19 cellular contexts compared by ENCODE assay signal in the genomic region with DNA sequence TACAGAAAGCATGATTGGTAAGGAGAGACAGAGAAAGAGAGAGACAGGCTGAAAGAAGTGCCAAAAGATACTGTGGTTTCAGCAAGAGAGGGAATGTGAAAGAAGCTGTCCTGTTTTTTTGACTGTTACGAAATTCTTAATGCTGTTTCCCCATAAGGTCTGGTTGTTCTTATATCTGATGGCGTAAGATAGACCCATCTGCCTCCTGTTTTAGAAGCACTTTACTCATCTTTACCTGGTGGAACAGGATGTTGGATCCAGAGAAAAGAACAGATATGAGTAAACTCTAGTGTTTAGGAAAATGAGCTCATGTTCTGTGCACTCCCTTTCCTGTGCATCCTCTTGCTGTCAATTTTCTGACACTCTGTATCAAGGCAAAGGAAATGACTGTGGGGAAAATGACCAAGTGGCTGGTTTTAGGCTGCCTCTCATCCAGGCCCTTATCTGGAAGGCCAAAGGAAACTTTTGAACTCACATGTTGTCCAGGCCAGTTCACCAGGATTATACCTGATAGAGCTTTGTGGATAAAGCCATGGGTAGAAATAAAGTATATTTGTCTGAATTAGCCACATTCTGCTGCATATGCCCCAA.
"Had no signal": no experiment of that assay in that cellular context is flagged by ENCODE, and none has a peak within 500 bp of the region (broad histone marks: within the 10 kb centered on the region; RNA-seq: fewer than 3 reads in every experiment).

No MANE protein-coding gene starts in this region.

- H3K27ac ChIP-seq: adrenal gland, colonic mucosa, esophagus muscularis mucosa, right atrium auricular region, upper lobe of left lung, VCaP had no signal

- ATAC-seq: activated CD8-positive, alpha-beta memory T cell treated with anti-CD3 and anti-CD28 coated beads, Interleukin-2, amount 10 ng/mL, durations not matched to agents 7 days and 5 days; SK-N-SH treated with all-trans-retinoic acid at 6 μM for 48 hours; stimulated activated naive CD8-positive, alpha-beta T cell treated with anti-CD3 and anti-CD28 coated beads, Interleukin-15, Interleukin-2, amounts not matched to agents 100 U/mL and 50 U/mL, for 24 hours had no signal

- H3K36me3 ChIP-seq: adrenal gland, colonic mucosa, esophagus muscularis mucosa, right atrium auricular region, upper lobe of left lung had no signal

- DNase-seq: activated CD4-positive, alpha-beta memory T cell treated with anti-CD3 and anti-CD28 coated beads for 36 hours; activated CD8-positive, alpha-beta memory T cell treated with anti-CD3 and anti-CD28 coated beads, Interleukin-2, amount 10 ng/mL, durations not matched to agents 7 days and 5 days; activated naive CD4-positive, alpha-beta T cell treated with anti-CD3 and anti-CD28 coated beads, Interleukin-2, amount 50 U/mL, for 16 hours; activated T-cell treated with anti-CD3 and anti-CD28 coated beads, Interleukin-2, amount 50 U/mL, for 1 hour; adrenal gland; central memory CD4-positive, alpha-beta T cell; colonic mucosa; foreskin fibroblast; glutamatergic neuron; hypothalamus; nucleus accumbens; stimulated activated CD4-positive, alpha-beta T cell treated with anti-CD3 and anti-CD28 coated beads, Interleukin-4, amount 100 ng/mL, for 4 hours; stimulated activated CD8-positive, alpha-beta memory T cell treated with anti-CD3 and anti-CD28 coated beads, Interleukin-4, amount 100 ng/mL, for 48 hours; stimulated activated naive CD8-positive, alpha-beta T cell treated with anti-CD3 and anti-CD28 coated beads, Interleukin-15, Interleukin-2, amounts not matched to agents 100 U/mL and 50 U/mL, for 24 hours; upper lobe of left lung had no signal

- H3K27me3 ChIP-seq: adrenal gland, colonic mucosa, esophagus muscularis mucosa, right atrium auricular region, upper lobe of left lung had no signal

- H3K4me1 ChIP-seq: adrenal gland, colonic mucosa, esophagus muscularis mucosa, right atrium auricular region, upper lobe of left lung had no signal

- H3K9me3 ChIP-seq: adrenal gland, colonic mucosa, esophagus muscularis mucosa, right atrium auricular region, upper lobe of left lung had no signal

- H3K4me3 ChIP-seq: adrenal gland, colonic mucosa, esophagus muscularis mucosa, right atrium auricular region, upper lobe of left lung had no signal
